In genomic region chr17:63550816-63551639, GRCh38 we compare ENCODE assay signal across 1 cellular context.
TF ChIP-seq lines count a peak whose summit lies in the region.

No MANE protein-coding gene starts in this region.

TF ChIP-seq in HCT116, 20 proteins besides CTCF, POLR2A, EP300 and RAD21 (continued from another document):
- TF ChIP-seq REST (IDR thresholded peaks at IDR 0.05; ENCODE audit: low read depth): no peak
- TF ChIP-seq SRF (IDR thresholded peaks at IDR 0.05; ENCODE audit: low read depth): no peak
- no peak for TF ChIP-seq MAX (IDR thresholded peaks at IDR 0.05)
- no peak for TF ChIP-seq ZFX (IDR thresholded peaks at IDR 0.05)
- TF ChIP-seq ELF1 (IDR thresholded peaks at IDR 0.05; ENCODE audit: borderline replicate concordance, low read depth): no peak
- TF ChIP-seq EGR1 (IDR thresholded peaks at IDR 0.05; ENCODE audit: low read depth): no peak
TF ChIP-seq in HCT116: peak in this region for 0.
